ENCODE assay signal across 8 cellular contexts in genomic region chr3:12175844-12176453, GRCh38. TPM values are rescaled to one million over a fixed set of nuclear protein-coding genes. Genes with fewer than 3 reads are reported as not detected.
A peak's percentile ranks its signal among the peaks of the same experiment; 100 is the strongest.
DNase-seq lines count a peak whose midpoint lies in the region; ATAC-seq and TF ChIP-seq lines count a peak whose summit lies in the region.

No MANE protein-coding gene starts in this region.

- H2AFZ ChIP-seq in SK-N-SH (ENCODE audit: low read depth), result no peak overlapping the region

- H3K9me2 ChIP-seq in SK-N-SH, result no peaks in the 10 kb centered on the region

- no peak for TF ChIP-seq EP300 in SK-N-SH (IDR thresholded peaks at IDR 0.05; ENCODE audit: borderline replicate concordance in 1 of 2, low read depth in 1 of 2, low read length in 1 of 2)

- WGBS in SK-N-SH (ENCODE audit: low lambda C conversion rate), result 53% methylated on average over 2 of the region's 3 CpGs

- peak; percentile 88 for TF ChIP-seq RAD21 in SK-N-SH (IDR thresholded peaks at IDR 0.05; ENCODE audit: low read length)

- peak; percentile 56 for ATAC-seq in HG03108 (IDR thresholded peaks at IDR 0.05; ENCODE audit: unreplicated experiment)
- no peak for ATAC-seq in GM19452 (IDR thresholded peaks at IDR 0.05; ENCODE audit: unreplicated experiment)

- TF ChIP-seq POLR2A in erythroblast (IDR thresholded peaks at IDR 0.05; ENCODE audit: low read length), result no peak

- TF ChIP-seq CTCF in AG04449 (IDR thresholded peaks at IDR 0.05; ENCODE audit: insufficient read depth, low read length, missing control alignments), result peak; percentile 84
- TF ChIP-seq CTCF in GM12875 (IDR thresholded peaks at IDR 0.05; ENCODE audit: borderline replicate concordance, insufficient read depth, low read depth, low read length), result peak; percentile 89
- TF ChIP-seq CTCF in SK-N-SH (IDR thresholded peaks at IDR 0.05), result peak; percentile 73

- POLR2A ChIA-PET in AG04449 (lab: Yijun Ruan, JAX), result interaction anchor here (0.7 kb wide), 1 partner anchor 52 kb away, joined by 3 read pairs; no protein-coding TSS in a partner anchor
- POLR2A ChIA-PET in SK-N-SH (lab: Yijun Ruan, JAX), result no interaction called here

- no peak overlapping the region for H3K9ac ChIP-seq in SK-N-SH

- no peaks in the 10 kb centered on the region for H3F3A ChIP-seq in SK-N-SH (replicated peaks; ENCODE audit: insufficient read depth)

- H3K36me3 ChIP-seq in SK-N-SH (replicated peaks in 1 of 2; ENCODE audit: control insufficient read depth in 1 of 2, insufficient read depth in 2 of 2, low read length in 1 of 2), result no peaks in the 10 kb centered on the region

- no peak overlapping the region for H3K27ac ChIP-seq in SK-N-SH (ENCODE audit: low read depth in 2 of 2, low read length in 1 of 2)

- H3K79me2 ChIP-seq in SK-N-SH (ENCODE audit: insufficient read depth), result no peaks in the 10 kb centered on the region

- H3K27me3 ChIP-seq in SK-N-SH (ENCODE audit: insufficient read depth), result no peaks in the 10 kb centered on the region

- no peaks in the 10 kb centered on the region for H4K20me1 ChIP-seq in SK-N-SH (ENCODE audit: insufficient read depth)

- CTCF ChIA-PET in AG04449 (lab: Yijun Ruan, JAX), result interaction anchor here (0.8 to 13.6 kb wide), 27 partner anchors 8 to 797 kb away, joined by 3 to 319 read pairs (median 5); partner anchors contain the start of gene TSEN2
- CTCF ChIA-PET in SK-N-SH (lab: Yijun Ruan, JAX), result interaction anchor here (0.6 to 13.4 kb wide), 37 partner anchors 9 to 797 kb away, joined by 3 to 229 read pairs (median 4); partner anchors contain the start of gene TAMM41

- no peak overlapping the region for H3K4me3 ChIP-seq in AG04449 (ENCODE audit: low read depth, low read length)
- no peak overlapping the region for H3K4me3 ChIP-seq in GM12875 (ENCODE audit: low read depth, low read length)
- H3K4me3 ChIP-seq in SK-N-SH (ENCODE audit: low read depth in 2 of 2, low read length in 1 of 2), result no peak overlapping the region; a peak in 1 of 4 replicates

- H3K4me1 ChIP-seq in SK-N-SH (ENCODE audit: control insufficient read depth in 1 of 2, insufficient read depth in 2 of 2, low read depth in 1 of 2, low read length in 1 of 2), result peaks cover 0 to 9% of the 10 kb centered on the region in 2 experiments; a peak in 2 of 4 replicates

- no peaks in the 10 kb centered on the region for H3K9me3 ChIP-seq in SK-N-SH

- DNase-seq in AG04449 (ENCODE audit: low read depth, low spot score) (no peak), SK-N-SH (peak; percentile 74), erythroblast (lab: John Stamatoyannopoulos, UW) (peak; percentile 32 to 61), myocyte (ENCODE audit: low read depth) (peak; percentile 71), amniotic stem cell (lab: John Stamatoyannopoulos, UW) (no peak)

- H3K4me2 ChIP-seq in SK-N-SH, result no peak overlapping the region

TF ChIP-seq in SK-N-SH, 30 proteins besides CTCF, POLR2A, EP300 and RAD21:
- no peak for TF ChIP-seq MXI1 (IDR thresholded peaks at IDR 0.05; ENCODE audit: low read depth, low read length)
- TF ChIP-seq SMC3 (IDR thresholded peaks at IDR 0.05; ENCODE audit: low read depth, low read length), result peak; percentile 90

RNA-seq across cellular contexts. Expression of gene TIMP4, which starts 17.2 kb away (rescaled TPM):
- not detected in 2 replicates for polyA plus RNA-seq in SK-N-SH (2012; rRNA removed)
- not detected in 2 replicates for polyA plus RNA-seq in SK-N-SH (2012; cell fraction: cytosol; rRNA removed)
- polyA plus RNA-seq in SK-N-SH (2012; cell fraction: nucleus; rRNA removed), result not detected in 2 replicates
- total RNA-seq in myocyte, result 0.42 and 0.62 TPM in 2 replicates
- polyA plus RNA-seq in myocyte (2012), result 0.48 TPM

Comparison
In these comparisons a context has a peak if more than half of its experiments do, and no peak if none do; other contexts are left out.
1. DNase-seq: peak in SK-N-SH (single experiment), erythroblast (2 of 2) and myocyte (single experiment); none in AG04449 (single experiment) and amniotic stem cell (single experiment).
2. Peak in every context shown above with its lines, with median percentiles within 50 percentile points of each other: CTCF ChIP-seq.